ENCODE assay signal across 1 cellular context in the genomic region with DNA sequence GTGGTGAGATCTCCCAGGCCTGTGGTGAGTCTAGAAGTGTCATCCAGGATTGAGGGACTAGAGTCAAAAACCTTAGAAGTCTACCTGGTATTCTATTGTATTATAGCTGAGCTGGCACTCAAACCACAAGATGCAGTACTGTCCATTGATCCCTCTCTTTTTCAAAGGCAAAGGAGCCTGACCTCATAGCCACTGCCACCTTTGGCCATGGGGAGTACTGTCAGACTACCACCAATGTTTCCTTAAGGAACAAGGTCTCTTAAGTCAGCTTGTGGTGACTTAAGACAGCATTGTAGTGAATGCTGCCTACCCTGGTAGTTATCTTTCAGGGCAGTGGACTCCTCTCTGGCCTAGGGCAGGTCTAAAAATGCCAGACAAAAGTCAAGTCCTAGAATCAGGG.
TF ChIP-seq lines count a peak whose summit lies in the region.

No MANE protein-coding gene starts in this region.

TF ChIP-seq in H1, 55 proteins besides CTCF, POLR2A, EP300 and RAD21:
- TF ChIP-seq SIN3A (conservative IDR thresholded peaks at IDR 0.05 in 1 of 2, IDR thresholded peaks at IDR 0.05 in 1 of 2; ENCODE audit: low read depth in 1 of 2, low read length in 2 of 2), result no peak
- TF ChIP-seq GABPA (IDR thresholded peaks at IDR 0.05; ENCODE audit: borderline replicate concordance, insufficient read depth, low read length), result no peak
- no peak for TF ChIP-seq POLR2AphosphoS5 (IDR thresholded peaks at IDR 0.05; ENCODE audit: low read depth, low read length)
- TF ChIP-seq MAFK (IDR thresholded peaks at IDR 0.05; ENCODE audit: low read depth, low read length), result no peak
- TF ChIP-seq EGR1 (IDR thresholded peaks at IDR 0.05; ENCODE audit: borderline replicate concordance, low read depth, low read length), result no peak
- no peak for TF ChIP-seq HDAC6 (IDR thresholded peaks at IDR 0.05; ENCODE audit: low read depth, low read length)
- no peak for TF ChIP-seq KDM1A (IDR thresholded peaks at IDR 0.05; ENCODE audit: borderline replicate concordance, low read length)
- TF ChIP-seq, protein P1, sequence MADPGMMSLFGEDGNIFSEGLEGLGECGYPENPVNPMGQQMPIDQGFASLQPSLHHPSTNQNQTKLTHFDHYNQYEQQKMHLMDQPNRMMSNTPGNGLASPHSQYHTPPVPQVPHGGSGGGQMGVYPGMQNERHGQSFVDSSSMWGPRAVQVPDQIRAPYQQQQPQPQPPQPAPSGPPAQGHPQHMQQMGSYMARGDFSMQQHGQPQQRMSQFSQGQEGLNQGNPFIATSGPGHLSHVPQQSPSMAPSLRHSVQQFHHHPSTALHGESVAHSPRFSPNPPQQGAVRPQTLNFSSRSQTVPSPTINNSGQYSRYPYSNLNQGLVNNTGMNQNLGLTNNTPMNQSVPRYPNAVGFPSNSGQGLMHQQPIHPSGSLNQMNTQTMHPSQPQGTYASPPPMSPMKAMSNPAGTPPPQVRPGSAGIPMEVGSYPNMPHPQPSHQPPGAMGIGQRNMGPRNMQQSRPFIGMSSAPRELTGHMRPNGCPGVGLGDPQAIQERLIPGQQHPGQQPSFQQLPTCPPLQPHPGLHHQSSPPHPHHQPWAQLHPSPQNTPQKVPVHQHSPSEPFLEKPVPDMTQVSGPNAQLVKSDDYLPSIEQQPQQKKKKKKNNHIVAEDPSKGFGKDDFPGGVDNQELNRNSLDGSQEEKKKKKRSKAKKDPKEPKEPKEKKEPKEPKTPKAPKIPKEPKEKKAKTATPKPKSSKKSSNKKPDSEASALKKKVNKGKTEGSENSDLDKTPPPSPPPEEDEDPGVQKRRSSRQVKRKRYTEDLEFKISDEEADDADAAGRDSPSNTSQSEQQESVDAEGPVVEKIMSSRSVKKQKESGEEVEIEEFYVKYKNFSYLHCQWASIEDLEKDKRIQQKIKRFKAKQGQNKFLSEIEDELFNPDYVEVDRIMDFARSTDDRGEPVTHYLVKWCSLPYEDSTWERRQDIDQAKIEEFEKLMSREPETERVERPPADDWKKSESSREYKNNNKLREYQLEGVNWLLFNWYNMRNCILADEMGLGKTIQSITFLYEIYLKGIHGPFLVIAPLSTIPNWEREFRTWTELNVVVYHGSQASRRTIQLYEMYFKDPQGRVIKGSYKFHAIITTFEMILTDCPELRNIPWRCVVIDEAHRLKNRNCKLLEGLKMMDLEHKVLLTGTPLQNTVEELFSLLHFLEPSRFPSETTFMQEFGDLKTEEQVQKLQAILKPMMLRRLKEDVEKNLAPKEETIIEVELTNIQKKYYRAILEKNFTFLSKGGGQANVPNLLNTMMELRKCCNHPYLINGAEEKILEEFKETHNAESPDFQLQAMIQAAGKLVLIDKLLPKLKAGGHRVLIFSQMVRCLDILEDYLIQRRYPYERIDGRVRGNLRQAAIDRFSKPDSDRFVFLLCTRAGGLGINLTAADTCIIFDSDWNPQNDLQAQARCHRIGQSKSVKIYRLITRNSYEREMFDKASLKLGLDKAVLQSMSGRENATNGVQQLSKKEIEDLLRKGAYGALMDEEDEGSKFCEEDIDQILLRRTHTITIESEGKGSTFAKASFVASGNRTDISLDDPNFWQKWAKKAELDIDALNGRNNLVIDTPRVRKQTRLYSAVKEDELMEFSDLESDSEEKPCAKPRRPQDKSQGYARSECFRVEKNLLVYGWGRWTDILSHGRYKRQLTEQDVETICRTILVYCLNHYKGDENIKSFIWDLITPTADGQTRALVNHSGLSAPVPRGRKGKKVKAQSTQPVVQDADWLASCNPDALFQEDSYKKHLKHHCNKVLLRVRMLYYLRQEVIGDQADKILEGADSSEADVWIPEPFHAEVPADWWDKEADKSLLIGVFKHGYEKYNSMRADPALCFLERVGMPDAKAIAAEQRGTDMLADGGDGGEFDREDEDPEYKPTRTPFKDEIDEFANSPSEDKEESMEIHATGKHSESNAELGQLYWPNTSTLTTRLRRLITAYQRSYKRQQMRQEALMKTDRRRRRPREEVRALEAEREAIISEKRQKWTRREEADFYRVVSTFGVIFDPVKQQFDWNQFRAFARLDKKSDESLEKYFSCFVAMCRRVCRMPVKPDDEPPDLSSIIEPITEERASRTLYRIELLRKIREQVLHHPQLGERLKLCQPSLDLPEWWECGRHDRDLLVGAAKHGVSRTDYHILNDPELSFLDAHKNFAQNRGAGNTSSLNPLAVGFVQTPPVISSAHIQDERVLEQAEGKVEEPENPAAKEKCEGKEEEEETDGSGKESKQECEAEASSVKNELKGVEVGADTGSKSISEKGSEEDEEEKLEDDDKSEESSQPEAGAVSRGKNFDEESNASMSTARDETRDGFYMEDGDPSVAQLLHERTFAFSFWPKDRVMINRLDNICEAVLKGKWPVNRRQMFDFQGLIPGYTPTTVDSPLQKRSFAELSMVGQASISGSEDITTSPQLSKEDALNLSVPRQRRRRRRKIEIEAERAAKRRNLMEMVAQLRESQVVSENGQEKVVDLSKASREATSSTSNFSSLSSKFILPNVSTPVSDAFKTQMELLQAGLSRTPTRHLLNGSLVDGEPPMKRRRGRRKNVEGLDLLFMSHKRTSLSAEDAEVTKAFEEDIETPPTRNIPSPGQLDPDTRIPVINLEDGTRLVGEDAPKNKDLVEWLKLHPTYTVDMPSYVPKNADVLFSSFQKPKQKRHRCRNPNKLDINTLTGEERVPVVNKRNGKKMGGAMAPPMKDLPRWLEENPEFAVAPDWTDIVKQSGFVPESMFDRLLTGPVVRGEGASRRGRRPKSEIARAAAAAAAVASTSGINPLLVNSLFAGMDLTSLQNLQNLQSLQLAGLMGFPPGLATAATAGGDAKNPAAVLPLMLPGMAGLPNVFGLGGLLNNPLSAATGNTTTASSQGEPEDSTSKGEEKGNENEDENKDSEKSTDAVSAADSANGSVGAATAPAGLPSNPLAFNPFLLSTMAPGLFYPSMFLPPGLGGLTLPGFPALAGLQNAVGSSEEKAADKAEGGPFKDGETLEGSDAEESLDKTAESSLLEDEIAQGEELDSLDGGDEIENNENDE (IDR thresholded peaks at IDR 0.05; ENCODE audit: insufficient replicate concordance, low read length), result no peak
- TF ChIP-seq BCL11A (IDR thresholded peaks at IDR 0.05; ENCODE audit: low read depth in 2 of 2, low read length in 2 of 2), result no peak
- TF ChIP-seq, protein P2, sequence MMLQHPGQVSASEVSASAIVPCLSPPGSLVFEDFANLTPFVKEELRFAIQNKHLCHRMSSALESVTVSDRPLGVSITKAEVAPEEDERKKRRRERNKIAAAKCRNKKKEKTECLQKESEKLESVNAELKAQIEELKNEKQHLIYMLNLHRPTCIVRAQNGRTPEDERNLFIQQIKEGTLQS (IDR thresholded peaks at IDR 0.05; ENCODE audit: insufficient read depth, low read depth, low read length), result no peak
- no peak for TF ChIP-seq BACH1 (IDR thresholded peaks at IDR 0.05; ENCODE audit: low read length)
- TF ChIP-seq, protein P3, sequence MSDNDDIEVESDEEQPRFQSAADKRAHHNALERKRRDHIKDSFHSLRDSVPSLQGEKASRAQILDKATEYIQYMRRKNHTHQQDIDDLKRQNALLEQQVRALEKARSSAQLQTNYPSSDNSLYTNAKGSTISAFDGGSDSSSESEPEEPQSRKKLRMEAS (IDR thresholded peaks at IDR 0.05), result no peak
- no peak for TF ChIP-seq CBX5 (IDR thresholded peaks at IDR 0.05; ENCODE audit: low read depth, low read length)
- TF ChIP-seq EZH2 (IDR thresholded peaks at IDR 0.05; ENCODE audit: low read depth, low read length, severe bottlenecking), result no peak
- no peak for TF ChIP-seq CHD1 (IDR thresholded peaks at IDR 0.05; ENCODE audit: low read depth, low read length)
- no peak for TF ChIP-seq CREB1 (IDR thresholded peaks at IDR 0.05)
- TF ChIP-seq CBX8 (IDR thresholded peaks at IDR 0.05; ENCODE audit: borderline replicate concordance, low read depth, low read length), result no peak
- TF ChIP-seq NANOG (IDR thresholded peaks at IDR 0.05; ENCODE audit: insufficient read depth, low read depth, low read length, poor library complexity, severe bottlenecking), result no peak
- TF ChIP-seq, protein P4, sequence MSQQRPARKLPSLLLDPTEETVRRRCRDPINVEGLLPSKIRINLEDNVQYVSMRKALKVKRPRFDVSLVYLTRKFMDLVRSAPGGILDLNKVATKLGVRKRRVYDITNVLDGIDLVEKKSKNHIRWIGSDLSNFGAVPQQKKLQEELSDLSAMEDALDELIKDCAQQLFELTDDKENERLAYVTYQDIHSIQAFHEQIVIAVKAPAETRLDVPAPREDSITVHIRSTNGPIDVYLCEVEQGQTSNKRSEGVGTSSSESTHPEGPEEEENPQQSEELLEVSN (IDR thresholded peaks at IDR 0.05), result no peak
